In the genomic region with DNA sequence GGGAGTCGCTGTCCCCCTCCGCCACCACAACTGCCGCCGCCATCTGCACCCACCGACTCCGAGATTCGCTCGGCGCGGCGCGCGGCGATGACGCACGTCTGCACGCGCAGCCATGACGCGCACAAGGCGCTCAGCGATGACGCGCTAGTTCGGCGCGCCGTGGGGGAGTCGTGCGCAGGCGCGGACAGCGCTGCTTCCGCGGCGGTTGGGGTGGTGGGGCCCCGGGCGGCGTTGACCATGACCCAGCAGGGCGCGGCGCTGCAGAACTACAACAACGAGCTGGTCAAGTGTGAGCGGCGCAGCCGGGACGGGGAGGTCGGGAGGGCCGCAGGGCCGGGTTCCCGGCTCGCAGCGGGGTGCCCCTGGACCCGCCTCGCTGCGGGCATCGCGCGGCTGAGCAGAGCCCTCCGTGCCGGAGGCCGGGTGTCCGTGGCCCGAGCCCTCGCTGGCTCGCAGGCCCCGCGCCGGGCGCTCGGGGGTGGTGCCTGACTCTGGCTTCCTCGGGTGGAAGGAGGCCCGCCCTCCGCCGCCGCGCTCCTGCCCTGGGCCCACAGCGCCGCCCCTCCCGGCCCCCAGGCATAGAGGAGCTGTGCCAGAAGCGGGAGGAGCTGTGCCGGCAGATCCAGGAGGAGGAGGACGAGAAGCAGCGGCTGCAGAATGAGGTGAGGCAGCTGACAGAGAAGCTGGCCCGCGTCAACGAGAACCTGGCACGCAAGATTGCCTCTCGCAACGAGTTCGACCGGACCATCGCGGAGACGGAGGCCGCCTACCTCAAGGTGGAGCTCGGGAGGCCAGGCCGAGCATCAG, we compare ENCODE assay signal across 8 cellular contexts. TPM values are rescaled to one million over a fixed set of nuclear protein-coding genes. Genes with fewer than 3 reads are reported as not detected.
A peak's percentile ranks its signal among the peaks of the same experiment; 100 is the strongest.
DNase-seq lines count a peak whose midpoint lies in the region; ATAC-seq and TF ChIP-seq lines count a peak whose summit lies in the region.

A gene with protein sequence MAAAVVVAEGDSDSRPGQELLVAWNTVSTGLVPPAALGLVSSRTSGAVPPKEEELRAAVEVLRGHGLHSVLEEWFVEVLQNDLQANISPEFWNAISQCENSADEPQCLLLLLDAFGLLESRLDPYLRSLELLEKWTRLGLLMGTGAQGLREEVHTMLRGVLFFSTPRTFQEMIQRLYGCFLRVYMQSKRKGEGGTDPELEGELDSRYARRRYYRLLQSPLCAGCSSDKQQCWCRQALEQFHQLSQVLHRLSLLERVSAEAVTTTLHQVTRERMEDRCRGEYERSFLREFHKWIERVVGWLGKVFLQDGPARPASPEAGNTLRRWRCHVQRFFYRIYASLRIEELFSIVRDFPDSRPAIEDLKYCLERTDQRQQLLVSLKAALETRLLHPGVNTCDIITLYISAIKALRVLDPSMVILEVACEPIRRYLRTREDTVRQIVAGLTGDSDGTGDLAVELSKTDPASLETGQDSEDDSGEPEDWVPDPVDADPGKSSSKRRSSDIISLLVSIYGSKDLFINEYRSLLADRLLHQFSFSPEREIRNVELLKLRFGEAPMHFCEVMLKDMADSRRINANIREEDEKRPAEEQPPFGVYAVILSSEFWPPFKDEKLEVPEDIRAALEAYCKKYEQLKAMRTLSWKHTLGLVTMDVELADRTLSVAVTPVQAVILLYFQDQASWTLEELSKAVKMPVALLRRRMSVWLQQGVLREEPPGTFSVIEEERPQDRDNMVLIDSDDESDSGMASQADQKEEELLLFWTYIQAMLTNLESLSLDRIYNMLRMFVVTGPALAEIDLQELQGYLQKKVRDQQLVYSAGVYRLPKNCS (minus strand): TSS at position 71 of the 807 bp plus-strand sequence. CDS start 28 bp downstream, at position 43.
A gene with protein sequence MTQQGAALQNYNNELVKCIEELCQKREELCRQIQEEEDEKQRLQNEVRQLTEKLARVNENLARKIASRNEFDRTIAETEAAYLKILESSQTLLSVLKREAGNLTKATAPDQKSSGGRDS (plus strand): TSS at position 187 of the 807 bp plus-strand sequence. CDS start 51 bp downstream, at position 238.

- H3K36me3 Mint-ChIP-seq in WTC11 = peaks cover under 1% of the 10 kb centered on the region

- H3K4me1 Mint-ChIP-seq in WTC11 = peaks cover 20% of the 10 kb centered on the region

- H3K9me3 Mint-ChIP-seq in WTC11 = no peaks in the 10 kb centered on the region

- TF ChIP-seq CTCF in AG04449 (IDR thresholded peaks at IDR 0.05; ENCODE audit: insufficient read depth, low read length, missing control alignments) (peak; percentile 62), WTC11 (IDR thresholded peaks at IDR 0.05) (no peak), cardiac fibroblast (IDR thresholded peaks at IDR 0.05; ENCODE audit: low read depth, low read length) (peak; percentile 50)

- CTCF ChIA-PET in AG04449 (lab: Yijun Ruan, JAX) (interaction anchor here (1.0 to 3.4 kb wide), 11 partner anchors 9 to 75 kb away, joined by 3 to 30 read pairs (median 6); a partner anchor contains a TSS), WTC11 (lab: Charles Lee) (interaction anchor here (0.6 to 3.2 kb wide), 29 partner anchors 10 to 403 kb away, joined by 3 to 24 read pairs (median 4); a partner anchor contains a TSS)

- POLR2A ChIA-PET in AG04449 (lab: Yijun Ruan, JAX) (interaction anchor here (0.6 to 2.7 kb wide), 13 partner anchors 10 to 128 kb away, joined by 3 to 15 read pairs (median 4); a partner anchor contains a TSS), WTC11 (lab: Charles Lee) (interaction anchor here (0.7 to 2.0 kb wide), 6 partner anchors 12 to 52 kb away, joined by 3 to 13 read pairs (median 4); a partner anchor contains a TSS)

- no peaks in the 10 kb centered on the region; the same call in 1 of the 2 replicates for H3K27me3 Mint-ChIP-seq in WTC11 (ENCODE audit: low read depth)

- H3K4me3 ChIP-seq in AG04449 (ENCODE audit: low read depth, low read length) (peak within 1 kb of the TSS; percentile 96), cardiac fibroblast (replicated peaks in 1 of 2; ENCODE audit: low read depth in 2 of 2, low read length in 2 of 2) (peak within 1 kb of the TSS; percentile 95 to 99)

- DNase-seq in AG04449 (ENCODE audit: low read depth, low spot score) = peak; percentile 36
- peak; percentile 44 for DNase-seq in NCI-H2227 treated with DMSO at 0.1 percent for 48 hours (lab: John Stamatoyannopoulos, UW)
- peak; percentile 92 for DNase-seq in WTC11 (ENCODE audit: low spot score)
- DNase-seq in cardiac fibroblast (ENCODE audit: low read depth in 2 of 2) = peak; percentile 93 to 95
- DNase-seq in iris pigment epithelial cell (ENCODE audit: low read depth) = peak; percentile 88
- peak; percentile 94 for DNase-seq in stimulated activated CD4-positive, alpha-beta T cell treated with anti-CD3 and anti-CD28 coated beads, Interleukin-12 subunit alpha, Interleukin-12 subunit beta, amount 100 ng/mL, for 4 hours

- ATAC-seq in GM18867 (IDR thresholded peaks at IDR 0.05; ENCODE audit: unreplicated experiment) (peak; percentile 79), HG03103 (IDR thresholded peaks at IDR 0.05; ENCODE audit: low read depth, unreplicated experiment) (peak; percentile 76), WTC11 (peak; percentile 84)

- H3K27ac Mint-ChIP-seq in WTC11 = peak within 1 kb of the TSS; percentile 94

- peak within 1 kb of the TSS; percentile 92 for H3K4me3 Mint-ChIP-seq in WTC11

TF ChIP-seq in WTC11, 78 proteins besides CTCF, POLR2A, EP300 and RAD21 (continues in another document):
- TF ChIP-seq, protein P1, sequence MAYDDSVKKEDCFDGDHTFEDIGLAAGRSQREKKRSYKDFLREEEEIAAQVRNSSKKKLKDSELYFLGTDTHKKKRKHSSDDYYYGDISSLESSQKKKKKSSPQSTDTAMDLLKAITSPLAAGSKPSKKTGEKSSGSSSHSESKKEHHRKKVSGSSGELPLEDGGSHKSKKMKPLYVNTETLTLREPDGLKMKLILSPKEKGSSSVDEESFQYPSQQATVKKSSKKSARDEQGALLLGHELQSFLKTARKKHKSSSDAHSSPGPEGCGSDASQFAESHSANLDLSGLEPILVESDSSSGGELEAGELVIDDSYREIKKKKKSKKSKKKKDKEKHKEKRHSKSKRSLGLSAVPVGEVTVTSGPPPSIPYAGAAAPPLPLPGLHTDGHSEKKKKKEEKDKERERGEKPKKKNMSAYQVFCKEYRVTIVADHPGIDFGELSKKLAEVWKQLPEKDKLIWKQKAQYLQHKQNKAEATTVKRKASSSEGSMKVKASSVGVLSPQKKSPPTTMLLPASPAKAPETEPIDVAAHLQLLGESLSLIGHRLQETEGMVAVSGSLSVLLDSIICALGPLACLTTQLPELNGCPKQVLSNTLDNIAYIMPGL (CRISPR knock-in tag; IDR thresholded peaks at IDR 0.05) = peak; percentile 94
- TF ChIP-seq NFATC4 (CRISPR knock-in tag; IDR thresholded peaks at IDR 0.05) = peak; percentile 47; the same call in 1 of the 2 replicates
- TF ChIP-seq, protein P2, sequence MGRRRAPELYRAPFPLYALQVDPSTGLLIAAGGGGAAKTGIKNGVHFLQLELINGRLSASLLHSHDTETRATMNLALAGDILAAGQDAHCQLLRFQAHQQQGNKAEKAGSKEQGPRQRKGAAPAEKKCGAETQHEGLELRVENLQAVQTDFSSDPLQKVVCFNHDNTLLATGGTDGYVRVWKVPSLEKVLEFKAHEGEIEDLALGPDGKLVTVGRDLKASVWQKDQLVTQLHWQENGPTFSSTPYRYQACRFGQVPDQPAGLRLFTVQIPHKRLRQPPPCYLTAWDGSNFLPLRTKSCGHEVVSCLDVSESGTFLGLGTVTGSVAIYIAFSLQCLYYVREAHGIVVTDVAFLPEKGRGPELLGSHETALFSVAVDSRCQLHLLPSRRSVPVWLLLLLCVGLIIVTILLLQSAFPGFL (CRISPR knock-in tag; IDR thresholded peaks at IDR 0.05; ENCODE audit: borderline replicate concordance) = 0 out of 2 replicates have a peak, but pooled peaks have one; percentile 27
- 0 out of 2 replicates have a peak, but pooled peaks have one; percentile 66 for TF ChIP-seq ZNF232 (CRISPR knock-in tag; IDR thresholded peaks at IDR 0.05)
- TF ChIP-seq, protein P3, sequence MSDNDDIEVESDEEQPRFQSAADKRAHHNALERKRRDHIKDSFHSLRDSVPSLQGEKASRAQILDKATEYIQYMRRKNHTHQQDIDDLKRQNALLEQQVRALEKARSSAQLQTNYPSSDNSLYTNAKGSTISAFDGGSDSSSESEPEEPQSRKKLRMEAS (CRISPR knock-in tag; IDR thresholded peaks at IDR 0.05) = peak; percentile 87; the same call in 1 of the 2 replicates
- peak; percentile 96 for TF ChIP-seq ETV6 (CRISPR knock-in tag; IDR thresholded peaks at IDR 0.05)
- TF ChIP-seq, protein P4, sequence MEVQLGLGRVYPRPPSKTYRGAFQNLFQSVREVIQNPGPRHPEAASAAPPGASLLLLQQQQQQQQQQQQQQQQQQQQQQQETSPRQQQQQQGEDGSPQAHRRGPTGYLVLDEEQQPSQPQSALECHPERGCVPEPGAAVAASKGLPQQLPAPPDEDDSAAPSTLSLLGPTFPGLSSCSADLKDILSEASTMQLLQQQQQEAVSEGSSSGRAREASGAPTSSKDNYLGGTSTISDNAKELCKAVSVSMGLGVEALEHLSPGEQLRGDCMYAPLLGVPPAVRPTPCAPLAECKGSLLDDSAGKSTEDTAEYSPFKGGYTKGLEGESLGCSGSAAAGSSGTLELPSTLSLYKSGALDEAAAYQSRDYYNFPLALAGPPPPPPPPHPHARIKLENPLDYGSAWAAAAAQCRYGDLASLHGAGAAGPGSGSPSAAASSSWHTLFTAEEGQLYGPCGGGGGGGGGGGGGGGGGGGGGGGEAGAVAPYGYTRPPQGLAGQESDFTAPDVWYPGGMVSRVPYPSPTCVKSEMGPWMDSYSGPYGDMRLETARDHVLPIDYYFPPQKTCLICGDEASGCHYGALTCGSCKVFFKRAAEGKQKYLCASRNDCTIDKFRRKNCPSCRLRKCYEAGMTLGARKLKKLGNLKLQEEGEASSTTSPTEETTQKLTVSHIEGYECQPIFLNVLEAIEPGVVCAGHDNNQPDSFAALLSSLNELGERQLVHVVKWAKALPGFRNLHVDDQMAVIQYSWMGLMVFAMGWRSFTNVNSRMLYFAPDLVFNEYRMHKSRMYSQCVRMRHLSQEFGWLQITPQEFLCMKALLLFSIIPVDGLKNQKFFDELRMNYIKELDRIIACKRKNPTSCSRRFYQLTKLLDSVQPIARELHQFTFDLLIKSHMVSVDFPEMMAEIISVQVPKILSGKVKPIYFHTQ (CRISPR knock-in tag; IDR thresholded peaks at IDR 0.05) = no peak

RNA-seq across cellular contexts. Expression of the first gene that starts in this region (rescaled TPM):
- 61.0 to 80.9 TPM (median 61.2 TPM) in 3 replicates for total RNA-seq in WTC11 (2021)

RNA-seq across cellular contexts. Expression of the second gene that starts in this region (rescaled TPM):
- 102 to 105 TPM (median 103 TPM) in 3 replicates for total RNA-seq in WTC11 (2021)

Comparison
In these comparisons a context has a peak if more than half of its experiments do, and no peak if none do; other contexts are left out.
1. Peak in every context shown above with its lines: DNase-seq, ATAC-seq and H3K4me3 ChIP-seq.
2. DNase-seq: peak in every context shown above with its lines; median percentile 94 in cardiac fibroblast; 94 in stimulated activated CD4-positive, alpha-beta T cell treated with anti-CD3 and anti-CD28 coated beads, Interleukin-12 subunit alpha, Interleukin-12 subunit beta, amount 100 ng/mL, for 4 hours; 92 in WTC11; 88 in iris pigment epithelial cell; 44 in NCI-H2227 treated with DMSO at 0.1 percent for 48 hours; 36 in AG04449.